1 cellular context compared by ENCODE assay signal in genomic region chrX:154411322-154411980, GRCh38.
TF ChIP-seq lines count a peak whose summit lies in the region.

Gene TAFAZZIN, plus strand, starts transcription at chrX:154411539. Its CDS starts 305 bp downstream, at chrX:154411844.

TF ChIP-seq in HepG2, 621 proteins besides CTCF, POLR2A, EP300 and RAD21 (continued from another document and continues in another):
- TF ChIP-seq ZNF407 (CRISPR knock-in tag; IDR thresholded peaks at IDR 0.05; ENCODE audit: not compliant biosample characterization) (no peak), SKIL (CRISPR knock-in tag; IDR thresholded peaks at IDR 0.05; ENCODE audit: borderline replicate concordance) (no peak), TEAD2 (CRISPR knock-in tag; IDR thresholded peaks at IDR 0.05) (no peak), CSRNP2 (CRISPR knock-in tag; conservative IDR thresholded peaks at IDR 0.05; ENCODE audit: low read depth) (no peak), U2AF1 (optimal IDR thresholded peaks at IDR 0.05; ENCODE audit: low read depth, low read length) (no peak), BATF2 (CRISPR knock-in tag; IDR thresholded peaks at IDR 0.05) (no peak), ZNF317 (CRISPR knock-in tag; IDR thresholded peaks at IDR 0.05) (no peak), SNRNP70 (IDR thresholded peaks at IDR 0.05; ENCODE audit: low read depth, low read length) (no peak), RNF2 (conservative IDR thresholded peaks at IDR 0.05; ENCODE audit: low read depth) (no peak), AKAP8 (CRISPR knock-in tag; IDR thresholded peaks at IDR 0.05) (no peak), THRA (CRISPR knock-in tag; IDR thresholded peaks at IDR 0.05; ENCODE audit: borderline replicate concordance) (no peak), SMYD3 (CRISPR knock-in tag; IDR thresholded peaks at IDR 0.05) (no peak), ZNF572 (CRISPR knock-in tag; IDR thresholded peaks at IDR 0.05) (no peak), ZNF550 (CRISPR knock-in tag; IDR thresholded peaks at IDR 0.05; ENCODE audit: borderline replicate concordance) (no peak), ZSCAN22 (CRISPR knock-in tag; IDR thresholded peaks at IDR 0.05) (no peak), NR0B2 (CRISPR knock-in tag; IDR thresholded peaks at IDR 0.05) (no peak), YEATS4 (CRISPR knock-in tag; IDR thresholded peaks at IDR 0.05; ENCODE audit: borderline replicate concordance) (peak; percentile 68), PBX3 (CRISPR knock-in tag; IDR thresholded peaks at IDR 0.05; ENCODE audit: borderline replicate concordance) (no peak), ZFP41 (CRISPR knock-in tag; IDR thresholded peaks at IDR 0.05; ENCODE audit: borderline replicate concordance) (no peak), ZC3H13 (CRISPR knock-in tag; IDR thresholded peaks at IDR 0.05) (no peak), ZNF350 (CRISPR knock-in tag; IDR thresholded peaks at IDR 0.05; ENCODE audit: borderline replicate concordance, low read depth) (no peak), ZNF710 (CRISPR knock-in tag; IDR thresholded peaks at IDR 0.05; ENCODE audit: borderline replicate concordance) (no peak), HNF4G (IDR thresholded peaks at IDR 0.05; ENCODE audit: borderline replicate concordance, low read depth, low read length) (no peak), HNF4G (CRISPR knock-in tag; IDR thresholded peaks at IDR 0.05; ENCODE audit: borderline replicate concordance, low read depth) (no peak), ZNF782 (CRISPR knock-in tag; IDR thresholded peaks at IDR 0.05; ENCODE audit: borderline replicate concordance) (no peak; the same call in 1 of the 2 replicates), SP5 (CRISPR knock-in tag; IDR thresholded peaks at IDR 0.05; ENCODE audit: borderline replicate concordance, low read depth) (no peak), TIGD3 (CRISPR knock-in tag; IDR thresholded peaks at IDR 0.05; ENCODE audit: borderline replicate concordance) (no peak), SRF (IDR thresholded peaks at IDR 0.05; ENCODE audit: low read depth, low read length) (no peak), SSRP1 (CRISPR knock-in tag; IDR thresholded peaks at IDR 0.05) (no peak), KDM5B (CRISPR knock-in tag; IDR thresholded peaks at IDR 0.05; ENCODE audit: borderline replicate concordance) (no peak), RCOR2 (CRISPR knock-in tag; IDR thresholded peaks at IDR 0.05) (no peak), ZNF891 (CRISPR knock-in tag; IDR thresholded peaks at IDR 0.05) (no peak), ZNF577 (CRISPR knock-in tag; IDR thresholded peaks at IDR 0.05; ENCODE audit: borderline replicate concordance, low read depth) (no peak), SIX4 (CRISPR knock-in tag; IDR thresholded peaks at IDR 0.05) (no peak), THYN1 (CRISPR knock-in tag; IDR thresholded peaks at IDR 0.05; ENCODE audit: borderline replicate concordance, low read depth) (no peak), RBM39 (IDR thresholded peaks at IDR 0.05; ENCODE audit: low read depth, low read length, poor library complexity, severe bottlenecking) (no peak), TFDP2 (CRISPR knock-in tag; IDR thresholded peaks at IDR 0.05) (peak; percentile 71), ZSCAN9 (CRISPR knock-in tag; IDR thresholded peaks at IDR 0.05; ENCODE audit: borderline replicate concordance) (no peak), ZNF773 (CRISPR knock-in tag; IDR thresholded peaks at IDR 0.05; ENCODE audit: borderline replicate concordance) (no peak), PRPF4 (IDR thresholded peaks at IDR 0.05; ENCODE audit: low read depth, low read length, poor library complexity, severe bottlenecking) (no peak), TSC22D2 (CRISPR knock-in tag; IDR thresholded peaks at IDR 0.05; ENCODE audit: borderline replicate concordance) (no peak), DDIT3 (CRISPR knock-in tag; IDR thresholded peaks at IDR 0.05) (no peak)
